Comparison of ENCODE assay signal across 8 cellular contexts in genomic region chr11:1546536-1547466, GRCh38. TPM values are rescaled to one million over a fixed set of nuclear protein-coding genes. Genes with fewer than 3 reads are reported as not detected.
DNase-seq lines count a peak whose midpoint lies in the region; ATAC-seq, FAIRE-seq and TF ChIP-seq lines count a peak whose summit lies in the region.

No MANE protein-coding gene starts in this region.

- H3K27me3 ChIP-seq in SU-DHL-6 (ENCODE audit: low read length): no peaks in the 10 kb centered on the region; the same call in 1 of the 2 replicates

- H3K4me2 ChIP-seq in SU-DHL-6 (ENCODE audit: low read depth, low read length, poor library complexity, severe bottlenecking): peak overlapping the region; percentile 59

- H3K9me3 ChIP-seq in SU-DHL-6 (ENCODE audit: insufficient read depth, low read length): no peaks in the 10 kb centered on the region

- peak; percentile 94 for TF ChIP-seq CTCF in SU-DHL-6 (IDR thresholded peaks at IDR 0.05; ENCODE audit: insufficient read depth, low read length, poor library complexity, severe bottlenecking)

- peak overlapping the region; percentile 44 for H2AFZ ChIP-seq in SU-DHL-6 (ENCODE audit: low read depth, low read length, severe bottlenecking)

- H3K79me2 ChIP-seq in SU-DHL-6 (ENCODE audit: insufficient read depth, low read length): no peaks in the 10 kb centered on the region

- ATAC-seq in left lobe of liver (peak; percentile 53), HG02759 (IDR thresholded peaks at IDR 0.05; ENCODE audit: unreplicated experiment) (no peak), HG02852 (IDR thresholded peaks at IDR 0.05; ENCODE audit: unreplicated experiment) (no peak)

- H3K9me2 ChIP-seq in SU-DHL-6 (replicated peaks; ENCODE audit: insufficient read depth, low read length): no peaks in the 10 kb centered on the region

- no peaks in the 10 kb centered on the region for H3F3A ChIP-seq in SU-DHL-6 (ENCODE audit: insufficient read depth)

- peak overlapping the region; percentile 55 for H3K4me3 ChIP-seq in SU-DHL-6 (ENCODE audit: insufficient read depth, low read length, poor library complexity, severe bottlenecking)

- H3K27ac ChIP-seq in SU-DHL-6 (ENCODE audit: low read depth, low read length): no peak overlapping the region

- no peaks in the 10 kb centered on the region for H4K20me1 ChIP-seq in SU-DHL-6 (ENCODE audit: low read depth, low read length)

- peak; percentile 38 for FAIRE-seq in HTR-8/SVneo (lab: Jason Lieb, UNC)

- DNase-seq in COLO668 (lab: John Stamatoyannopoulos, UW; ENCODE audit: unreplicated experiment) (peak; percentile 65), HTR-8/SVneo (ENCODE audit: insufficient read length, low spot score) (peak; percentile 81), cerebellar cortex (ENCODE audit: low spot score) (peak; percentile 43), left lobe of liver (ENCODE audit: low spot score) (no peak)
- DNase-seq in stimulated activated CD8-positive, alpha-beta memory T cell treated with anti-CD3 and anti-CD28 coated beads, Interleukin-12 subunit alpha, Interleukin-12 subunit beta, amount 100 ng/mL, for 1 hour (ENCODE audit: low read depth): peak; percentile 27

- H3K9ac ChIP-seq in SU-DHL-6 (ENCODE audit: low read length): peak overlapping the region; percentile 44; the same call in 1 of the 2 replicates

- H3K36me3 ChIP-seq in SU-DHL-6 (ENCODE audit: low read length): no peaks in the 10 kb centered on the region

RNA-seq across cellular contexts. Expression of gene DUSP8, which starts 25.3 kb away (rescaled TPM):
- 0.23 TPM for total RNA-seq in left lobe of liver

RNA-seq across cellular contexts. Expression of gene KRTAP5-1, which starts 38.3 kb away (rescaled TPM):
- not detected for total RNA-seq in left lobe of liver

RNA-seq across cellular contexts. Expression of gene KRTAP5-2, which starts 51.3 kb away (rescaled TPM):
- not detected for total RNA-seq in left lobe of liver
